In the genomic region with DNA sequence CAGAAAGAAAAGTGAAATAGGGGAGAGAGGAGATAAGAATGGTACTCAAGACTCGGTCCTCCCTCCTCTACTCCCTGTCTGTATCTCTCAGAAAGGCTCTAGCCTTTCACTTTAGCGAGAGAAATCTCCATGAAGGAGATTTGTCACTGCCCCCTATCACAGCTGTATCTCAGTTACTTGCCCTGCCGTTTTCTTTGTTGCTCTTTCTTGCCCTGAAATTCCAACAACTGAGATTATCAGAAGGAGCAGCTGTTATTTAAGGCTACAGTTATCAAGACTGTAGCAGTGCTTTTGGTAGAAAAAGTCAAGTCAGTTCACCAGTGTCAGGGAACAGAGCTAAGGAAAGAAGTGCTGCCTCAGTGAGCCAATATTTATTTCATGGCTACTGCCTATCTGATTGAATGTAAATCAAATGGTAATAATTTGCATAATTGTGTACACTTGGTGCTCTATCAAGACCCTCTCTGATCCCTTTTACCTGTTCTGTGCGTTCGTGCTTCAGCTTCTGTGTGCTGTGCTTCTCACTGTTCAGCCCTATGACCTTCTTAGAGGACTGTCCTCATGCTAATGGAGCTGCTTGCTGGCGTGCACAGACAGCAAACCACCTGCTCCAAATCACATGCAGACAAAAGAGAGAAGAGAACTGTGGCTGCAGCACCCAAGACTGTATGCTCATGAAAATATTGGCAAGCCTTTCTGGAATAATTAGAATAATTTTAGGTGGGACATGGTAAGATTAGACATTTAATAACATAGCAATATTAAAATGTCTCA, we compare ENCODE assay signal across 2 cellular contexts.
TF ChIP-seq lines count a peak whose summit lies in the region.

No MANE protein-coding gene starts in this region.

TF ChIP-seq in GM23338, 12 proteins besides CTCF, POLR2A, EP300 and RAD21:
- TF ChIP-seq, protein P1, sequence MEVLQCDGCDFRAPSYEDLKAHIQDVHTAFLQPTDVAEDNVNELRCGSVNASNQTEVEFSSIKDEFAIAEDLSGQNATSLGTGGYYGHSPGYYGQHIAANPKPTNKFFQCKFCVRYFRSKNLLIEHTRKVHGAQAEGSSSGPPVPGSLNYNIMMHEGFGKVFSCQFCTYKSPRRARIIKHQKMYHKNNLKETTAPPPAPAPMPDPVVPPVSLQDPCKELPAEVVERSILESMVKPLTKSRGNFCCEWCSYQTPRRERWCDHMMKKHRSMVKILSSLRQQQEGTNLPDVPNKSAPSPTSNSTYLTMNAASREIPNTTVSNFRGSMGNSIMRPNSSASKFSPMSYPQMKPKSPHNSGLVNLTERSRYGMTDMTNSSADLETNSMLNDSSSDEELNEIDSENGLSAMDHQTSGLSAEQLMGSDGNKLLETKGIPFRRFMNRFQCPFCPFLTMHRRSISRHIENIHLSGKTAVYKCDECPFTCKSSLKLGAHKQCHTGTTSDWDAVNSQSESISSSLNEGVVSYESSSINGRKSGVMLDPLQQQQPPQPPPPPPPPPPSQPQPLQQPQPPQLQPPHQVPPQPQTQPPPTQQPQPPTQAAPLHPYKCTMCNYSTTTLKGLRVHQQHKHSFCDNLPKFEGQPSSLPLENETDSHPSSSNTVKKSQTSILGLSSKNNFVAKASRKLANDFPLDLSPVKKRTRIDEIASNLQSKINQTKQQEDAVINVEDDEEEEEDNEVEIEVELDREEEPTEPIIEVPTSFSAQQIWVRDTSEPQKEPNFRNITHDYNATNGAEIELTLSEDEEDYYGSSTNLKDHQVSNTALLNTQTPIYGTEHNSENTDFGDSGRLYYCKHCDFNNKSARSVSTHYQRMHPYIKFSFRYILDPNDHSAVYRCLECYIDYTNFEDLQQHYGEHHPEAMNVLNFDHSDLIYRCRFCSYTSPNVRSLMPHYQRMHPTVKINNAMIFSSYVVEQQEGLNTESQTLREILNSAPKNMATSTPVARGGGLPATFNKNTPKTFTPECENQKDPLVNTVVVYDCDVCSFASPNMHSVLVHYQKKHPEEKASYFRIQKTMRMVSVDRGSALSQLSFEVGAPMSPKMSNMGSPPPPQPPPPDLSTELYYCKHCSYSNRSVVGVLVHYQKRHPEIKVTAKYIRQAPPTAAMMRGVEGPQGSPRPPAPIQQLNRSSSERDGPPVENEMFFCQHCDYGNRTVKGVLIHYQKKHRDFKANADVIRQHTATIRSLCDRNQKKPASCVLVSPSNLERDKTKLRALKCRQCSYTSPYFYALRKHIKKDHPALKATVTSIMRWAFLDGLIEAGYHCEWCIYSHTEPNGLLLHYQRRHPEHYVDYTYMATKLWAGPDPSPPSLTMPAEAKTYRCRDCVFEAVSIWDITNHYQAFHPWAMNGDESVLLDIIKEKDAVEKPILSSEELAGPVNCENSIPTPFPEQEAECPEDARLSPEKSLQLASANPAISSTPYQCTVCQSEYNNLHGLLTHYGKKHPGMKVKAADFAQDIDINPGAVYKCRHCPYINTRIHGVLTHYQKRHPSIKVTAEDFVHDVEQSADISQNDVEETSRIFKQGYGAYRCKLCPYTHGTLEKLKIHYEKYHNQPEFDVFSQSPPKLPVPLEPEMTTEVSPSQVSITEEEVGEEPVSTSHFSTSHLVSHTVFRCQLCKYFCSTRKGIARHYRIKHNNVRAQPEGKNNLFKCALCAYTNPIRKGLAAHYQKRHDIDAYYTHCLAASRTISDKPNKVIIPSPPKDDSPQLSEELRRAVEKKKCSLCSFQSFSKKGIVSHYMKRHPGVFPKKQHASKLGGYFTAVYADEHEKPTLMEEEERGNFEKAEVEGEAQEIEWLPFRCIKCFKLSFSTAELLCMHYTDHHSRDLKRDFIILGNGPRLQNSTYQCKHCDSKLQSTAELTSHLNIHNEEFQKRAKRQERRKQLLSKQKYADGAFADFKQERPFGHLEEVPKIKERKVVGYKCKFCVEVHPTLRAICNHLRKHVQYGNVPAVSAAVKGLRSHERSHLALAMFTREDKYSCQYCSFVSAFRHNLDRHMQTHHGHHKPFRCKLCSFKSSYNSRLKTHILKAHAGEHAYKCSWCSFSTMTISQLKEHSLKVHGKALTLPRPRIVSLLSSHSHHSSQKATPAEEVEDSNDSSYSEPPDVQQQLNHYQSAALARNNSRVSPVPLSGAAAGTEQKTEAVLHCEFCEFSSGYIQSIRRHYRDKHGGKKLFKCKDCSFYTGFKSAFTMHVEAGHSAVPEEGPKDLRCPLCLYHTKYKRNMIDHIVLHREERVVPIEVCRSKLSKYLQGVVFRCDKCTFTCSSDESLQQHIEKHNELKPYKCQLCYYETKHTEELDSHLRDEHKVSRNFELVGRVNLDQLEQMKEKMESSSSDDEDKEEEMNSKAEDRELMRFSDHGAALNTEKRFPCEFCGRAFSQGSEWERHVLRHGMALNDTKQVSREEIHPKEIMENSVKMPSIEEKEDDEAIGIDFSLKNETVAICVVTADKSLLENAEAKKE (CRISPR knock-in tag; IDR thresholded peaks at IDR 0.05) = no peak
- TF ChIP-seq STAT1 (IDR thresholded peaks at IDR 0.05; ENCODE audit: unreplicated experiment) (no peak), ZNF331 (CRISPR knock-in tag; IDR thresholded peaks at IDR 0.05; ENCODE audit: low read depth) (no peak), EZH2phosphoT487 (IDR thresholded peaks at IDR 0.05; ENCODE audit: unreplicated experiment) (no peak), ZNF114 (CRISPR knock-in tag; IDR thresholded peaks at IDR 0.05) (no peak), CREB1 (CRISPR knock-in tag; IDR thresholded peaks at IDR 0.05; ENCODE audit: low read depth) (no peak)
- TF ChIP-seq, protein P2, sequence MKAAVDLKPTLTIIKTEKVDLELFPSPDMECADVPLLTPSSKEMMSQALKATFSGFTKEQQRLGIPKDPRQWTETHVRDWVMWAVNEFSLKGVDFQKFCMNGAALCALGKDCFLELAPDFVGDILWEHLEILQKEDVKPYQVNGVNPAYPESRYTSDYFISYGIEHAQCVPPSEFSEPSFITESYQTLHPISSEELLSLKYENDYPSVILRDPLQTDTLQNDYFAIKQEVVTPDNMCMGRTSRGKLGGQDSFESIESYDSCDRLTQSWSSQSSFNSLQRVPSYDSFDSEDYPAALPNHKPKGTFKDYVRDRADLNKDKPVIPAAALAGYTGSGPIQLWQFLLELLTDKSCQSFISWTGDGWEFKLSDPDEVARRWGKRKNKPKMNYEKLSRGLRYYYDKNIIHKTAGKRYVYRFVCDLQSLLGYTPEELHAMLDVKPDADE (IDR thresholded peaks at IDR 0.05) = no peak

TF ChIP-seq in WTC11, 78 proteins besides CTCF, POLR2A, EP300 and RAD21 (continued from another document):
- TF ChIP-seq, protein P3, sequence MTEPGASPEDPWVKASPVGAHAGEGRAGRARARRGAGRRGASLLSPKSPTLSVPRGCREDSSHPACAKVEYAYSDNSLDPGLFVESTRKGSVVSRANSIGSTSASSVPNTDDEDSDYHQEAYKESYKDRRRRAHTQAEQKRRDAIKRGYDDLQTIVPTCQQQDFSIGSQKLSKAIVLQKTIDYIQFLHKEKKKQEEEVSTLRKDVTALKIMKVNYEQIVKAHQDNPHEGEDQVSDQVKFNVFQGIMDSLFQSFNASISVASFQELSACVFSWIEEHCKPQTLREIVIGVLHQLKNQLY (CRISPR knock-in tag; IDR thresholded peaks at IDR 0.05) = no peak
- TF ChIP-seq TEAD1 (CRISPR knock-in tag; IDR thresholded peaks at IDR 0.05) (no peak), FOXP1 (CRISPR knock-in tag; IDR thresholded peaks at IDR 0.05; ENCODE audit: borderline replicate concordance) (no peak)
- TF ChIP-seq, protein P4, sequence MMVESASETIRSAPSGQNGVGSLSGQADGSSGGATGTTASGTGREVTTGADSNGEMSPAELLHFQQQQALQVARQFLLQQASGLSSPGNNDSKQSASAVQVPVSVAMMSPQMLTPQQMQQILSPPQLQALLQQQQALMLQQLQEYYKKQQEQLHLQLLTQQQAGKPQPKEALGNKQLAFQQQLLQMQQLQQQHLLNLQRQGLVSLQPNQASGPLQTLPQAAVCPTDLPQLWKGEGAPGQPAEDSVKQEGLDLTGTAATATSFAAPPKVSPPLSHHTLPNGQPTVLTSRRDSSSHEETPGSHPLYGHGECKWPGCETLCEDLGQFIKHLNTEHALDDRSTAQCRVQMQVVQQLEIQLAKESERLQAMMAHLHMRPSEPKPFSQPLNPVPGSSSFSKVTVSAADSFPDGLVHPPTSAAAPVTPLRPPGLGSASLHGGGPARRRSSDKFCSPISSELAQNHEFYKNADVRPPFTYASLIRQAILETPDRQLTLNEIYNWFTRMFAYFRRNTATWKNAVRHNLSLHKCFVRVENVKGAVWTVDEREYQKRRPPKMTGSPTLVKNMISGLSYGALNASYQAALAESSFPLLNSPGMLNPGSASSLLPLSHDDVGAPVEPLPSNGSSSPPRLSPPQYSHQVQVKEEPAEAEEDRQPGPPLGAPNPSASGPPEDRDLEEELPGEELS (CRISPR knock-in tag; IDR thresholded peaks at IDR 0.05) = no peak
- TF ChIP-seq, protein P5, sequence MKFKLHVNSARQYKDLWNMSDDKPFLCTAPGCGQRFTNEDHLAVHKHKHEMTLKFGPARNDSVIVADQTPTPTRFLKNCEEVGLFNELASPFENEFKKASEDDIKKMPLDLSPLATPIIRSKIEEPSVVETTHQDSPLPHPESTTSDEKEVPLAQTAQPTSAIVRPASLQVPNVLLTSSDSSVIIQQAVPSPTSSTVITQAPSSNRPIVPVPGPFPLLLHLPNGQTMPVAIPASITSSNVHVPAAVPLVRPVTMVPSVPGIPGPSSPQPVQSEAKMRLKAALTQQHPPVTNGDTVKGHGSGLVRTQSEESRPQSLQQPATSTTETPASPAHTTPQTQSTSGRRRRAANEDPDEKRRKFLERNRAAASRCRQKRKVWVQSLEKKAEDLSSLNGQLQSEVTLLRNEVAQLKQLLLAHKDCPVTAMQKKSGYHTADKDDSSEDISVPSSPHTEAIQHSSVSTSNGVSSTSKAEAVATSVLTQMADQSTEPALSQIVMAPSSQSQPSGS (CRISPR knock-in tag; IDR thresholded peaks at IDR 0.05; ENCODE audit: borderline replicate concordance, low read depth) = no peak
TF ChIP-seq in WTC11: peak in this region for 0.
